In genomic region chr1:42926235-42926869, GRCh38 we compare ENCODE assay signal across 2 cellular contexts.
TF ChIP-seq lines count a peak whose summit lies in the region.

No MANE protein-coding gene starts in this region.

TF ChIP-seq in IMR-90, 13 proteins besides CTCF, POLR2A, EP300 and RAD21:
- TF ChIP-seq MXI1 (IDR thresholded peaks at IDR 0.05; ENCODE audit: borderline replicate concordance, low read depth, low read length) (no peak), MAFK (IDR thresholded peaks at IDR 0.05; ENCODE audit: low read depth, low read length) (no peak), SMC3 (IDR thresholded peaks at IDR 0.05; ENCODE audit: low read depth, low read length) (no peak), BHLHE40 (IDR thresholded peaks at IDR 0.05; ENCODE audit: low read depth, low read length) (no peak), ELK1 (IDR thresholded peaks at IDR 0.05; ENCODE audit: borderline replicate concordance, low read depth, low read length) (no peak), MAZ (IDR thresholded peaks at IDR 0.05; ENCODE audit: borderline replicate concordance, low read depth, low read length) (no peak), CEBPB (IDR thresholded peaks at IDR 0.05; ENCODE audit: low read depth, low read length) (no peak)

TF ChIP-seq in GM12878, 131 proteins besides CTCF, POLR2A, EP300 and RAD21:
- TF ChIP-seq ZBTB33 (IDR thresholded peaks at IDR 0.05), result no peak
- TF ChIP-seq SRF (IDR thresholded peaks at IDR 0.05; ENCODE audit: low read depth in 2 of 2, low read length in 2 of 2), result no peak
- TF ChIP-seq USF1 (IDR thresholded peaks at IDR 0.05; ENCODE audit: borderline replicate concordance, extremely low read length, insufficient read depth, low read depth, low read length), result no peak
- TF ChIP-seq KDM1A (IDR thresholded peaks at IDR 0.05; ENCODE audit: borderline replicate concordance), result no peak
